29 cellular contexts compared by ENCODE assay signal in the genomic region with DNA sequence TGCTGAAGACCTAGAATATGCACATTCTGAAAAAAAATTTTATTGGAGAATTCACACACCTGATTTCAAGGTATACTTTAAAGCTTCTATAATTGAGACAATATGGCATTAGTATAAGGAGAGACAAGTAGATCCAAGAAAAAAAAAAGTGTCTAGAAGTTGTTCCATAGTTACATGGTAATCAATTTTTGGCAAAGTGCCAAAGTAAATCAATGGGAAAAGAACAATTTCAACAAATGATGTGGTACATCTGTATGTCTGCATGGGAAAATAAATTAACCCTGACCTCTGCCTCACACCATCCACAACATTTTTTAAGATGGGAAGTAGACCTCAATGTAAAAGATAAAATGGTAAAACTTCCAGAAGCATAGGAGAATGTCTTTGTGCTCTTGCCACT.
"Had no signal": no experiment of that assay in that cellular context is flagged by ENCODE, and none has a peak within 500 bp of the region (broad histone marks: within the 10 kb centered on the region; RNA-seq: fewer than 3 reads in every experiment).

No MANE protein-coding gene starts in this region.

- H3K36me3 ChIP-seq: ascending aorta, breast epithelium, cardiac muscle cell, colonic mucosa, esophagus squamous epithelium, gastroesophageal sphincter had no signal

- FAIRE-seq: endothelial cell of umbilical vein had no signal

- ATAC-seq: activated naive CD4-positive, alpha-beta T cell treated with anti-CD3 and anti-CD28 coated beads, Interleukin-2, amount 50 U/mL, for 72 hours; activated T-cell treated with anti-CD3 and anti-CD28 coated beads, Interleukin-2, amount 50 U/mL, for 72 hours; gastroesophageal sphincter; WTC11 had no signal

- H3K9me3 ChIP-seq: ascending aorta, breast epithelium, colonic mucosa, esophagus squamous epithelium, gastroesophageal sphincter had no signal

- DNase-seq: activated CD4-positive, alpha-beta memory T cell treated with anti-CD3 and anti-CD28 coated beads, Interleukin-2, amount 10 ng/mL, durations not matched to agents 7 days and 5 days; activated CD4-positive, alpha-beta T cell treated with anti-CD3 and anti-CD28 coated beads for 1 hour; activated CD4-positive, alpha-beta T cell treated with anti-CD3 and anti-CD28 coated beads for 4 hours; activated CD4-positive, alpha-beta T cell treated with anti-CD3 and anti-CD28 coated beads, Interleukin-2, amount 10 ng/mL, durations not matched to agents 7 days and 5 days; activated CD4-positive, alpha-beta T cell treated with anti-CD3 and anti-CD28 coated beads, Interleukin-2, amount 50 U/mL, for 4 hours; activated CD8-positive, alpha-beta memory T cell treated with anti-CD3 and anti-CD28 coated beads, Interleukin-2, amount 50 U/mL, for 48 hours; activated gamma-delta T cell; activated naive CD4-positive, alpha-beta T cell; activated naive CD4-positive, alpha-beta T cell treated with anti-CD3 and anti-CD28 coated beads, Interleukin-2, amount 10 ng/mL, durations not matched to agents 7 days and 5 days; activated naive CD8-positive, alpha-beta T cell treated with anti-CD3 and anti-CD28 coated beads, Interleukin-2, amount 10 ng/mL, durations not matched to agents 7 days and 5 days; activated T-cell treated with anti-CD3 and anti-CD28 coated beads for 4 hours; activated T-cell treated with anti-CD3 and anti-CD28 coated beads, Interleukin-2, amount 50 U/mL, for 24 hours; activated T-cell treated with anti-CD3 and anti-CD28 coated beads, Interleukin-2, amount 50 U/mL, for 72 hours; central memory CD4-positive, alpha-beta T cell; cerebellar nuclear complex; colonic mucosa; effector CD8-positive, alpha-beta T cell; esophagus squamous epithelium; foreskin melanocyte; head of caudate nucleus; hippocampal formation had no signal

- H3K27me3 ChIP-seq: ascending aorta, breast epithelium, cardiac muscle cell, colonic mucosa, esophagus squamous epithelium, gastroesophageal sphincter had no signal

- H3K4me1 ChIP-seq: ascending aorta, breast epithelium, colonic mucosa, esophagus squamous epithelium, gastroesophageal sphincter had no signal

- H3K4me3 ChIP-seq: ascending aorta, breast epithelium, cardiac muscle cell, colonic mucosa, esophagus squamous epithelium, gastroesophageal sphincter had no signal

- H3K27ac ChIP-seq: ascending aorta, breast epithelium, cardiac muscle cell, colonic mucosa, epithelial cell of prostate, esophagus squamous epithelium, gastroesophageal sphincter had no signal
